19 cellular contexts compared by ENCODE assay signal in genomic region chr21:16307256-16307655, GRCh38.
DNase-seq lines count a peak whose midpoint lies in the region; ATAC-seq and TF ChIP-seq lines count a peak whose summit lies in the region.
"Had no signal": no experiment of that assay in that cellular context is flagged by ENCODE, and none has a peak within 500 bp of the region (broad histone marks: within the 10 kb centered on the region; RNA-seq: fewer than 3 reads in every experiment).

No MANE protein-coding gene starts in this region.

- in situ Hi-C loops in HAP-1 (cut with MboI; ENCODE audit: low sequenced_read_pairs) = no loop called here
- in situ Hi-C loops in astrocyte of the cerebellum (cut with HindIII; ENCODE audit: low sequenced_read_pairs) = no loop called here
- in situ Hi-C loops in gastrocnemius medialis (cut with MboI; ENCODE audit: low sequenced_read_pairs in 4 of 4) = loop anchor here in 3 of 4 donors (10.0 kb wide), 3 partner anchors 108 to 278 kb away; no protein-coding TSS in a partner anchor

- H3K9me3 ChIP-seq in HAP-1 (no peaks in the 10 kb centered on the region), gastroesophageal sphincter (no peaks in the 10 kb centered on the region), gastrocnemius medialis (no peaks in the 10 kb centered on the region)
- H3K9me3 ChIP-seq: pancreas, SJSA1, thyroid gland had no signal

- H3K9me3 Mint-ChIP-seq in natural killer cell treated with Interleukin-12 subunit alpha and Interleukin-12 subunit beta and Interleukin-15 and Interleukin-18, amount 100 ng/mL, for 72 hours = peaks cover 4% of the 10 kb centered on the region

- no peak for TF ChIP-seq EP300 in gastroesophageal sphincter (IDR thresholded peaks at IDR 0.05)

- H3K27me3 Mint-ChIP-seq in natural killer cell treated with Interleukin-12 subunit alpha and Interleukin-12 subunit beta and Interleukin-15 and Interleukin-18, amount 100 ng/mL, for 72 hours = no peaks in the 10 kb centered on the region
- H3K27me3 Mint-ChIP-seq: effector memory CD8-positive, alpha-beta T cell had no signal

- H3K4me3 Mint-ChIP-seq in natural killer cell treated with Interleukin-12 subunit alpha and Interleukin-12 subunit beta and Interleukin-15 and Interleukin-18, amount 100 ng/mL, for 72 hours = no peak overlapping the region
- H3K4me3 Mint-ChIP-seq: CD14-positive monocyte; effector memory CD8-positive, alpha-beta T cell had no signal

- no peak for DNase-seq in HAP-1 (ENCODE audit: low spot score in 2 of 2)
- DNase-seq in astrocyte of the cerebellum (ENCODE audit: low read depth) = no peak
- DNase-seq in gastrocnemius medialis = no peak
- DNase-seq in activated CD8-positive, alpha-beta memory T cell treated with anti-CD3 and anti-CD28 coated beads for 24 hours = no peak
- no peak for DNase-seq in natural killer cell treated with Interleukin-12 subunit alpha and Interleukin-12 subunit beta and Interleukin-15 and Interleukin-18, amount 100 ng/mL, for 72 hours (ENCODE audit: low spot score)
- no peak for DNase-seq in NCI-H1048 (lab: John Stamatoyannopoulos, UW)
- DNase-seq: ACHN; effector memory CD8-positive, alpha-beta T cell; GF-D8; HCEC 1CT; KG1; NCI-H1105 treated with DMSO at 0.1 percent for 48 hours; NCI-H524 treated with DMSO at 0.1 percent for 48 hours; pancreas; thyroid gland had no signal

- no peak overlapping the region for H3K27ac Mint-ChIP-seq in natural killer cell treated with Interleukin-12 subunit alpha and Interleukin-12 subunit beta and Interleukin-15 and Interleukin-18, amount 100 ng/mL, for 72 hours
- H3K27ac Mint-ChIP-seq: CD14-positive monocyte; effector memory CD8-positive, alpha-beta T cell had no signal

- H3K36me3 ChIP-seq in HAP-1 (replicated peaks) (no peaks in the 10 kb centered on the region), gastroesophageal sphincter (no peaks in the 10 kb centered on the region), gastrocnemius medialis (no peaks in the 10 kb centered on the region)
- H3K36me3 ChIP-seq: pancreas, SJSA1, thyroid gland had no signal

- peak overlapping the region; percentile 26 for H3K4me3 ChIP-seq in HAP-1
- H3K4me3 ChIP-seq in astrocyte of the cerebellum (ENCODE audit: low read depth, low read length) = peak overlapping the region; percentile 46
- H3K4me3 ChIP-seq in gastroesophageal sphincter = peak overlapping the region; percentile 7 to 29
- peak overlapping the region; percentile 45 to 52 (median 50) for H3K4me3 ChIP-seq in gastrocnemius medialis
- H3K4me3 ChIP-seq: pancreas, SJSA1, thyroid gland had no signal

- TF ChIP-seq POLR2A in gastroesophageal sphincter (IDR thresholded peaks at IDR 0.05) (no peak), gastrocnemius medialis (IDR thresholded peaks at IDR 0.05) (no peak)

- H3K36me3 Mint-ChIP-seq in natural killer cell treated with Interleukin-12 subunit alpha and Interleukin-12 subunit beta and Interleukin-15 and Interleukin-18, amount 100 ng/mL, for 72 hours = no peaks in the 10 kb centered on the region
- H3K36me3 Mint-ChIP-seq: CD14-positive monocyte had no signal

- peaks cover 61% of the 10 kb centered on the region for H3K4me1 ChIP-seq in HAP-1
- no peaks in the 10 kb centered on the region for H3K4me1 ChIP-seq in gastroesophageal sphincter
- peaks cover 13 to 19% of the 10 kb centered on the region in 2 donors for H3K4me1 ChIP-seq in gastrocnemius medialis
- H3K4me1 ChIP-seq: pancreas, SJSA1 had no signal

- H3K4me1 Mint-ChIP-seq in natural killer cell treated with Interleukin-12 subunit alpha and Interleukin-12 subunit beta and Interleukin-15 and Interleukin-18, amount 100 ng/mL, for 72 hours (ENCODE audit: low read depth in 2 of 2) = no peaks in the 10 kb centered on the region
- H3K4me1 Mint-ChIP-seq: CD14-positive monocyte had no signal

- no peaks in the 10 kb centered on the region for H3K27me3 ChIP-seq in HAP-1 (ENCODE audit: low read depth)
- H3K27me3 ChIP-seq in gastroesophageal sphincter = no peaks in the 10 kb centered on the region
- no peaks in the 10 kb centered on the region for H3K27me3 ChIP-seq in gastrocnemius medialis
- H3K27me3 ChIP-seq: thyroid gland had no signal

- H3K27ac ChIP-seq in gastroesophageal sphincter (peak overlapping the region in 1 of 4 donors; percentile 15), gastrocnemius medialis (peak overlapping the region; percentile 78 to 85 (median 82))
- H3K27ac ChIP-seq: pancreas, SJSA1 had no signal

- TF ChIP-seq CTCF in astrocyte of the cerebellum (IDR thresholded peaks at IDR 0.05; ENCODE audit: low read depth, low read length, missing control alignments) (no peak), gastroesophageal sphincter (IDR thresholded peaks at IDR 0.05) (no peak), gastrocnemius medialis (IDR thresholded peaks at IDR 0.05 in 4 of 5, conservative IDR thresholded peaks at IDR 0.05 in 1 of 5) (no peak)

- intact Hi-C loops in gastrocnemius medialis (cut with DNase I; ENCODE audit: low total_unique reads) = loop anchor here (5.0 kb wide), 1 partner anchor 95 kb away; no protein-coding TSS in a partner anchor

- ATAC-seq in gastroesophageal sphincter = no peak
- ATAC-seq in gastrocnemius medialis = no peak
- ATAC-seq in natural killer cell treated with Interleukin-12 subunit alpha and Interleukin-12 subunit beta and Interleukin-15 and Interleukin-18, amount 100 ng/mL, for 72 hours = no peak
- no peak for ATAC-seq in HG02610 (IDR thresholded peaks at IDR 0.05; ENCODE audit: unreplicated experiment)
- ATAC-seq: effector memory CD8-positive, alpha-beta T cell; pancreas had no signal

Comparison
In these comparisons a context has a peak if more than half of its experiments do, and no peak if none do; other contexts are left out.
1. in situ Hi-C loops: an anchor here in gastrocnemius medialis (10.0 kb wide); none called in HAP-1 and astrocyte of the cerebellum.